ENCODE assay signal across 8 cellular contexts in genomic region chr1:36225298-36225899, GRCh38. TPM values are rescaled to one million over a fixed set of nuclear protein-coding genes. Genes with fewer than 3 reads are reported as not detected.
A peak's percentile ranks its signal among the peaks of the same experiment; 100 is the strongest.
DNase-seq lines count a peak whose midpoint lies in the region; ATAC-seq, FAIRE-seq and TF ChIP-seq lines count a peak whose summit lies in the region.

No MANE protein-coding gene starts in this region.

- peak overlapping the region; percentile 82 to 96 (median 92) for H3K4me2 ChIP-seq in BLaER1 treated with 17β-estradiol and CSF1 and Interleukin-3, amounts not matched to agents 10 nM and 100 nM
- peak overlapping the region; percentile 84 to 94 for H3K4me2 ChIP-seq in H1 (ENCODE audit: insufficient read depth in 1 of 2, low read depth in 2 of 2, low read length in 2 of 2)

- H4K8ac ChIP-seq in H1 (ENCODE audit: extremely low read depth, insufficient read depth, low read length), result no peak overlapping the region

- no peaks in the 10 kb centered on the region for H3K27me3 Mint-ChIP-seq in nephron progenitor cell (ENCODE audit: low read depth, poor library complexity)

- no peak for ATAC-seq in GM21528 (IDR thresholded peaks at IDR 0.05; ENCODE audit: low FRiP score, unreplicated experiment)

- peaks cover 31 to 50% (median 38%) of the 10 kb centered on the region in 10 experiments for H3K4me1 ChIP-seq in BLaER1 treated with 17β-estradiol and CSF1 and Interleukin-3, amounts not matched to agents 10 nM and 100 nM
- H3K4me1 ChIP-seq in H1 (replicated peaks in 1 of 4; ENCODE audit: control insufficient read depth in 3 of 4, insufficient read depth in 4 of 4, low read length in 3 of 4), result peaks cover 0 to 3% (median 0%) of the 10 kb centered on the region in 4 experiments; a peak in 1 of 7 replicates

- peak overlapping the region; percentile 92 for H3K4me3 Mint-ChIP-seq in nephron progenitor cell

- peak overlapping the region; percentile 69 to 88 (median 78) for H3K4me3 ChIP-seq in BLaER1 treated with 17β-estradiol and CSF1 and Interleukin-3, amounts not matched to agents 10 nM and 100 nM
- H3K4me3 ChIP-seq in NB4 (ENCODE audit: low read depth, low read length) (peak overlapping the region; percentile 100), H1 (ENCODE audit: extremely low read depth in 1 of 4, insufficient read depth in 2 of 4, low read depth in 3 of 4, low read length in 4 of 4) (peak overlapping the region; percentile 91 to 96 (median 94))

- H2AK5ac ChIP-seq in H1 (ENCODE audit: low read depth, low read length), result no peak overlapping the region

- peaks cover 56 to 59% (median 57%) of the 10 kb centered on the region in 11 experiments for H4K20me1 ChIP-seq in BLaER1 treated with 17β-estradiol and CSF1 and Interleukin-3, amounts not matched to agents 10 nM and 100 nM
- H4K20me1 ChIP-seq in H1 (replicated peaks in 1 of 2; ENCODE audit: control insufficient read depth in 1 of 2, insufficient read depth in 2 of 2, low read length in 2 of 2), result peaks cover 14 to 19% of the 10 kb centered on the region in 2 experiments

- TF ChIP-seq RAD21 in H1 (IDR thresholded peaks at IDR 0.05 in 1 of 2, conservative IDR thresholded peaks at IDR 0.05 in 1 of 2; ENCODE audit: low read depth in 2 of 2, low read length in 2 of 2), result no peak

- no peak overlapping the region for H3K23ac ChIP-seq in H1 (ENCODE audit: insufficient read length)

- peak overlapping the region; percentile 91 to 97 (median 93) for H3K9ac ChIP-seq in BLaER1 treated with 17β-estradiol and CSF1 and Interleukin-3, amounts not matched to agents 10 nM and 100 nM
- peak overlapping the region; percentile 82 to 98 (median 96) for H3K9ac ChIP-seq in H1 (replicated peaks in 1 of 4; ENCODE audit: extremely low read depth in 1 of 4, low read depth in 3 of 4, low read length in 3 of 4)

- H2BK15ac ChIP-seq in H1 (ENCODE audit: low read length), result no peak overlapping the region

- TF ChIP-seq CTCF in NB4 (IDR thresholded peaks at IDR 0.05; ENCODE audit: low read depth, low read length), result no peak
- no peak for TF ChIP-seq CTCF in H1 (IDR thresholded peaks at IDR 0.05; ENCODE audit: control extremely low read depth in 1 of 3, insufficient read depth in 1 of 3, low read depth in 1 of 3, low read length in 3 of 3)
- TF ChIP-seq CTCF in nephron progenitor cell (IDR thresholded peaks at IDR 0.05), result no peak

- H3K14ac ChIP-seq in H1 (ENCODE audit: insufficient read length), result no peak overlapping the region

- peaks cover 42 to 52% (median 45%) of the 10 kb centered on the region in 11 experiments for H3K36me3 ChIP-seq in BLaER1 treated with 17β-estradiol and CSF1 and Interleukin-3, amounts not matched to agents 10 nM and 100 nM
- peaks cover 0 to 19% (median 7%) of the 10 kb centered on the region in 4 experiments; a peak in 5 of 8 replicates for H3K36me3 ChIP-seq in H1 (ENCODE audit: control insufficient read depth in 2 of 4, insufficient read depth in 4 of 4, low read length in 3 of 4)

- DNase-seq in NB4 (ENCODE audit: low read depth) (no peak), H1 (ENCODE audit: low read depth in 1 of 2, low spot score in 2 of 2) (no peak), nephron progenitor cell (no peak), DMS114 treated with DMSO at 0.1 percent for 48 hours (lab: John Stamatoyannopoulos, UW; ENCODE audit: unreplicated experiment) (no peak), GM03348 (ENCODE audit: low spot score) (no peak)
- DNase-seq in activated CD4-positive, CD25-positive, alpha-beta regulatory T cell treated with anti-CD3 and anti-CD28 coated beads, Interleukin-2, amount 50 U/mL, for 72 hours, result no peak

- H4K5ac ChIP-seq in H1 (ENCODE audit: insufficient read length, low read depth, low read length), result no peak overlapping the region

- no peaks in the 10 kb centered on the region; the same call in 1 of the 2 replicates for H3K79me1 ChIP-seq in H1 (ENCODE audit: low read depth, low read length)

- H3K36me3 Mint-ChIP-seq in nephron progenitor cell (ENCODE audit: low read depth), result peaks cover 31% of the 10 kb centered on the region

- no peak overlapping the region for H4K91ac ChIP-seq in H1 (replicated peaks; ENCODE audit: insufficient read length, low read length)

- no peaks in the 10 kb centered on the region for H3K9me3 ChIP-seq in BLaER1 treated with 17β-estradiol and CSF1 and Interleukin-3, amounts not matched to agents 10 nM and 100 nM (replicated peaks in 1 of 11)
- no peaks in the 10 kb centered on the region for H3K9me3 ChIP-seq in H1 (ENCODE audit: insufficient read depth in 2 of 2, low read depth in 1 of 2, low read length in 1 of 2)

- no peak for TF ChIP-seq EP300 in H1 (IDR thresholded peaks at IDR 0.05; ENCODE audit: borderline replicate concordance in 1 of 2, low read depth in 2 of 2, low read length in 2 of 2)

- H3K23me2 ChIP-seq in H1 (ENCODE audit: low read depth, low read length), result peaks cover 2% of the 10 kb centered on the region

- no peaks in the 10 kb centered on the region for H3K9me3 Mint-ChIP-seq in nephron progenitor cell

- H3K27me3 ChIP-seq in BLaER1 treated with 17β-estradiol and CSF1 and Interleukin-3, amounts not matched to agents 10 nM and 100 nM, result no peaks in the 10 kb centered on the region
- no peaks in the 10 kb centered on the region for H3K27me3 ChIP-seq in H1 (replicated peaks in 1 of 4; ENCODE audit: control insufficient read depth in 3 of 4, extremely low read depth in 1 of 4, insufficient read depth in 3 of 4, low read length in 3 of 4)

- H2BK20ac ChIP-seq in H1 (ENCODE audit: low read length), result no peak overlapping the region

- POLR2A ChIA-PET in H1 (lab: Charles Lee; ENCODE audit: partially characterized antibody), result interaction anchor here (0.9 to 5.0 kb wide), 17 partner anchors 8 to 161 kb away, joined by 3 to 48 read pairs (median 5); partner anchors contain the start of genes MAP7D1, SH3D21, STK40 and TRAPPC3

- TF ChIP-seq POLR2A in NB4 (IDR thresholded peaks at IDR 0.05; ENCODE audit: extremely low read depth, insufficient read length) (no peak), H1 (IDR thresholded peaks at IDR 0.05; ENCODE audit: control extremely low read depth in 1 of 2, low read depth in 2 of 2, low read length in 2 of 2) (no peak)

- no peak overlapping the region for H2BK5ac ChIP-seq in H1 (ENCODE audit: low read depth, low read length)

- H2BK12ac ChIP-seq in H1 (ENCODE audit: low read depth, low read length), result no peak overlapping the region

- peaks cover 46 to 61% of the 10 kb centered on the region in 2 experiments for H3K79me2 ChIP-seq in H1 (ENCODE audit: control insufficient read depth in 1 of 2, insufficient read depth in 2 of 2, low read length in 2 of 2)

- FAIRE-seq in H1 (lab: Jason Lieb, UNC), result no peak

- no peak overlapping the region for H2BK120ac ChIP-seq in H1 (replicated peaks; ENCODE audit: low read depth, low read length)

- no peak overlapping the region for H3K56ac ChIP-seq in H1 (replicated peaks; ENCODE audit: insufficient read length, low read depth, low read length)

- no peak overlapping the region for H2AFZ ChIP-seq in H1 (ENCODE audit: low read length)

- no peak overlapping the region for H3K4ac ChIP-seq in H1 (replicated peaks; ENCODE audit: insufficient read length, low read depth, low read length)

- peak overlapping the region; percentile 93 to 98 (median 95) for H3K27ac ChIP-seq in BLaER1 treated with 17β-estradiol and CSF1 and Interleukin-3, amounts not matched to agents 10 nM and 100 nM
- H3K27ac ChIP-seq in H1 (ENCODE audit: low read depth, low read length), result peak overlapping the region; percentile 98; the same call in 1 of the 2 replicates

- H3K27ac Mint-ChIP-seq in nephron progenitor cell, result peak overlapping the region; percentile 99

- peaks cover 30% of the 10 kb centered on the region for H3K4me1 Mint-ChIP-seq in nephron progenitor cell

- H3K18ac ChIP-seq in H1 (ENCODE audit: extremely low read depth, low read length), result no peak overlapping the region

- CTCF ChIA-PET in H1 (lab: Charles Lee; ENCODE audit: partially characterized antibody), result interaction anchor here (0.6 to 5.0 kb wide), 24 partner anchors 13 to 203 kb away, joined by 3 to 38 read pairs (median 4); partner anchors contain the start of genes LSM10 and TRAPPC3

- WGBS in H1 (ENCODE audit: extremely low coverage in 1 of 2, insufficient coverage in 1 of 2, insufficient read length in 1 of 2, insufficient replicate concordance in 2 of 2, low coverage in 1 of 2, low lambda C conversion rate in 2 of 2, missing lambda C conversion rate in 1 of 2), 2 experiments, result 84% methylated on average over 10 of the region's 10 CpGs; no CpG with 5 or more reads in 1 of the 2 experiments

TF ChIP-seq in H1, 55 proteins besides CTCF, POLR2A, EP300 and RAD21 (continues in another document):
- TF ChIP-seq CTBP2 (IDR thresholded peaks at IDR 0.05; ENCODE audit: borderline replicate concordance, insufficient read depth, insufficient read length, low read length) (no peak), SAP30 (IDR thresholded peaks at IDR 0.05; ENCODE audit: insufficient read depth, insufficient replicate concordance, low read length) (no peak), MAFK (IDR thresholded peaks at IDR 0.05; ENCODE audit: low read depth, low read length) (no peak), ATF3 (IDR thresholded peaks at IDR 0.05; ENCODE audit: insufficient read depth, low read depth, low read length) (no peak), BRCA1 (IDR thresholded peaks at IDR 0.05; ENCODE audit: low read depth, low read length) (no peak)

RNA-seq across cellular contexts. Expression of gene THRAP3, which starts 1.2 kb away (rescaled TPM):
- total RNA-seq in H1 (2021; fragmentation: NEBNext Ultra II Directional; extraction: Animal tissue kit (Norgen Biotek cat#: 25700)), result 183 TPM in 2 replicates
- polyA plus RNA-seq in H1 (2011; rRNA removed), result 36.0 and 40.2 TPM in 2 replicates
- 57.4 TPM for polyA plus RNA-seq in H1 (2011; cell fraction: cytosol; rRNA removed)
- 56.5 TPM for polyA plus RNA-seq in H1 (2011; cell fraction: nucleus; rRNA removed)
- polyA plus RNA-seq in H1 (2012, experiment 1 of 2), result 91.4 to 137 TPM (median 101 TPM) in 4 replicates
- 18.0 TPM for polyA plus RNA-seq in H1 (2012, experiment 2 of 2)
- polyA plus RNA-seq in H1 (2013, experiment 1 of 2), result 107 TPM
- 101 TPM for polyA plus RNA-seq in H1 (2013, experiment 2 of 2)
- 133 and 218 TPM in 2 replicates for polyA minus RNA-seq in H1 (2011; rRNA and poly(A)+ RNA removed)
- polyA minus RNA-seq in H1 (2011; cell fraction: cytosol; rRNA and poly(A)+ RNA removed), result 76.3 TPM
- 86.2 TPM for polyA minus RNA-seq in H1 (2011; cell fraction: nucleus; rRNA and poly(A)+ RNA removed)
